ENCODE assay signal across 9 cellular contexts in the genomic region with DNA sequence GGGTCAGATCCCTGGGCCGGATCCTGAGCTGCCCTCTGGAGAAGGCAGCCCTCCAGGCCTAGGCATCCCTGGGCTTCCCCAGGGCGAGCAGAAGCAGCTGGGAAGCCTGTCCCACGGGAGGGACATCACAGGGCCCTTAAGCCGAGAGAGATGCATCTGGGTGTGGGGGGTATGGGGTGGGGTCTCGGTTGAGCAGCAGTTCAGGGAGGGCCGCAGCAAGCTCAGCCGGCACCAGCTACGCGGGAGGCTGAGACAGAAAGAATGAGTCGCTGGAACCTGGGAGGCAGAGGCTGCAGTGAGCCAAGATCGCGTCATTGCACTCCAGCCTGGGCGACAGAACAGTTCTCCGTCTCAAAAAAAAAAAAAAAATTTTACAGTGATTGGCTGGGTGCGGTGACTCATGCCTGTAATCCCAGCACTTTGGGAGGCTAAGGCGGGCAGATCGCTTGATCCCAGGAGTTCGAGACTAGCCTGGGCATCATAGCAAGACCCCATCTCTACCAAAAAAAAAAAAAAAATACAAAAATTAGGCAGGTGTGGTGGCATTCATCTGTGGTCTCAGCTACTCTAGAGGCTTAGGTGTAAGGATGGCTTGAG. TPM values are rescaled to one million over a fixed set of nuclear protein-coding genes. Genes with fewer than 3 reads are reported as not detected.
A peak's percentile ranks its signal among the peaks of the same experiment; 100 is the strongest.
DNase-seq lines count a peak whose midpoint lies in the region; ATAC-seq and TF ChIP-seq lines count a peak whose summit lies in the region.
"Had no signal": no experiment of that assay in that cellular context is flagged by ENCODE, and none has a peak within 500 bp of the region (broad histone marks: within the 10 kb centered on the region; RNA-seq: fewer than 3 reads in every experiment).

No MANE protein-coding gene starts in this region.

- H3K27me3 ChIP-seq in neuronal stem cell (ENCODE audit: control insufficient read depth in 3 of 3, insufficient read depth in 3 of 3, low read depth in 1 of 3, low read length in 3 of 3): no peaks in the 10 kb centered on the region

- H2BK15ac ChIP-seq in neuronal stem cell (ENCODE audit: low read length): peak overlapping the region; percentile 93

- H4K8ac ChIP-seq in neuronal stem cell (ENCODE audit: low read depth, low read length): peak overlapping the region; percentile 87

- WGBS in neuronal stem cell (ENCODE audit: extremely low coverage in 2 of 2, insufficient read length in 2 of 2, insufficient replicate concordance in 1 of 2), 2 donors: no CpG with 5 or more reads among the region's 18 CpGs

- no peak overlapping the region for H2BK5ac ChIP-seq in neuronal stem cell (ENCODE audit: low read length)

- H3K4me1 ChIP-seq in neuronal stem cell (ENCODE audit: control insufficient read depth in 2 of 2, insufficient read depth in 1 of 2, low read depth in 1 of 2, low read length in 2 of 2): peaks cover 0 to 10% of the 10 kb centered on the region in 2 donors

- H3K9me3 ChIP-seq in neuronal stem cell (replicated peaks in 1 of 2; ENCODE audit: control insufficient read depth in 2 of 2, insufficient read depth in 1 of 2, low read depth in 1 of 2, low read length in 2 of 2): peaks cover 0 to 2% of the 10 kb centered on the region in 2 donors

- peak overlapping the region; percentile 43 for H2AFZ ChIP-seq in neuronal stem cell (ENCODE audit: low read length)

- H4K91ac ChIP-seq in neuronal stem cell (ENCODE audit: low read depth, low read length, poor library complexity): no peak overlapping the region

- H2AK5ac ChIP-seq in neuronal stem cell (ENCODE audit: low read depth, low read length): peak overlapping the region; percentile 92

- H3K4me2 ChIP-seq in neuronal stem cell (ENCODE audit: insufficient read depth, low read length, poor library complexity, severe bottlenecking): no peak overlapping the region

- no peak for TF ChIP-seq CTCF in GM20000 (IDR thresholded peaks at IDR 0.05; ENCODE audit: extremely low read depth, missing control alignments)

- intact Hi-C loops in dendritic cell treated with granulocyte-macrophage colony-stimulating factor and Interleukin-4, amounts not matched to agents 40 ng/mL and 50 ng/mL, for 4 days (cut with micrococcal nuclease): no loop called here

- H3K36me3 Mint-ChIP-seq in dendritic cell treated with granulocyte-macrophage colony-stimulating factor and Interleukin-4, amounts not matched to agents 40 ng/mL and 50 ng/mL, for 4 days (ENCODE audit: low read depth): no peaks in the 10 kb centered on the region

- H3K4me3 ChIP-seq in neuronal stem cell (ENCODE audit: low read length in 2 of 2): no peak overlapping the region

- in situ Hi-C loops in KBM-7 (cut with MboI; ENCODE audit: low pct_unique_long_range_greater_than_20kb, low sequenced_read_pairs): no loop called here

- peaks cover 24% of the 10 kb centered on the region for H3K27me3 Mint-ChIP-seq in dendritic cell treated with granulocyte-macrophage colony-stimulating factor and Interleukin-4, amounts not matched to agents 40 ng/mL and 50 ng/mL, for 4 days

- H3K27ac Mint-ChIP-seq in dendritic cell treated with granulocyte-macrophage colony-stimulating factor and Interleukin-4, amounts not matched to agents 40 ng/mL and 50 ng/mL, for 4 days: peak overlapping the region; percentile 6

- peak overlapping the region; percentile 63 for H3K9ac ChIP-seq in neuronal stem cell (ENCODE audit: low read depth, low read length, poor library complexity)

- H3K4me3 Mint-ChIP-seq in dendritic cell treated with granulocyte-macrophage colony-stimulating factor and Interleukin-4, amounts not matched to agents 40 ng/mL and 50 ng/mL, for 4 days: no peak overlapping the region

- peak overlapping the region; percentile 69 for H3K4ac ChIP-seq in neuronal stem cell (ENCODE audit: low read length)

- H3K18ac ChIP-seq in neuronal stem cell (ENCODE audit: low read length): peak overlapping the region; percentile 89

- H3K27ac ChIP-seq in neuronal stem cell (replicated peaks; ENCODE audit: low read length): no peak overlapping the region

- no peaks in the 10 kb centered on the region for H3K36me3 ChIP-seq in neuronal stem cell (replicated peaks in 1 of 2; ENCODE audit: control insufficient read depth in 2 of 2, insufficient read depth in 2 of 2, low read length in 2 of 2)

- H2BK12ac ChIP-seq in neuronal stem cell (ENCODE audit: low read length): peak overlapping the region; percentile 73

- no peak overlapping the region for H3K14ac ChIP-seq in neuronal stem cell (ENCODE audit: low read length)

- ATAC-seq in GM18502 (IDR thresholded peaks at IDR 0.05; ENCODE audit: poor library complexity, unreplicated experiment): no peak

- peaks cover 65% of the 10 kb centered on the region for H3K4me1 Mint-ChIP-seq in dendritic cell treated with granulocyte-macrophage colony-stimulating factor and Interleukin-4, amounts not matched to agents 40 ng/mL and 50 ng/mL, for 4 days (ENCODE audit: low read depth)

- no peak overlapping the region for H3K23ac ChIP-seq in neuronal stem cell (ENCODE audit: low read depth, low read length, poor library complexity)

- peak overlapping the region; percentile 95 for H2BK120ac ChIP-seq in neuronal stem cell (ENCODE audit: low read depth, low read length)

- no peaks in the 10 kb centered on the region for H3K9me3 Mint-ChIP-seq in dendritic cell treated with granulocyte-macrophage colony-stimulating factor and Interleukin-4, amounts not matched to agents 40 ng/mL and 50 ng/mL, for 4 days

- H3K79me1 ChIP-seq in neuronal stem cell (ENCODE audit: low read depth, low read length): no peaks in the 10 kb centered on the region

- peak; percentile 42 for DNase-seq in DMS53 treated with DMSO at 0.1 percent for 48 hours (lab: John Stamatoyannopoulos, UW; ENCODE audit: unreplicated experiment)
- peak; percentile 45 for DNase-seq in MV-4-11 (lab: John Stamatoyannopoulos, UW)
- DNase-seq in neuronal stem cell (ENCODE audit: low spot score): no peak
- no peak for DNase-seq in KBM-7
- DNase-seq in GM20000 (ENCODE audit: low spot score): no peak
- no peak for DNase-seq in NK-92 treated with Interleukin-12 subunit alpha and Interleukin-12 subunit beta, amount 100 ng/mL, for 24 hours (lab: John Stamatoyannopoulos, UW)
- DNase-seq: GF-D8 had no signal

RNA-seq across cellular contexts. Expression of a gene that starts 37.7 kb away (rescaled TPM):
- 18.5 TPM for polyA plus RNA-seq in neuronal stem cell (2013, experiment 1 of 2)
- 19.3 TPM for polyA plus RNA-seq in neuronal stem cell (2013, experiment 2 of 2)

RNA-seq across cellular contexts. Expression of a gene that starts 37.9 kb away (rescaled TPM):
- 7.7 TPM for polyA plus RNA-seq in neuronal stem cell (2013, experiment 1 of 2)
- 7.4 TPM for polyA plus RNA-seq in neuronal stem cell (2013, experiment 2 of 2)

RNA-seq across cellular contexts. Expression of a gene that starts 51.0 kb away (rescaled TPM):
- 86.0 TPM for polyA plus RNA-seq in neuronal stem cell (2013, experiment 1 of 2)
- polyA plus RNA-seq in neuronal stem cell (2013, experiment 2 of 2): 88.8 TPM

Comparison
In these comparisons a context has a peak if more than half of its experiments do, and no peak if none do; other contexts are left out.
1. DNase-seq: peak in DMS53 treated with DMSO at 0.1 percent for 48 hours (single experiment) and MV-4-11 (single experiment); none in neuronal stem cell (single experiment), KBM-7 (single experiment), GM20000 (single experiment) and NK-92 treated with Interleukin-12 subunit alpha and Interleukin-12 subunit beta, amount 100 ng/mL, for 24 hours (single experiment).